18 cellular contexts compared by ENCODE assay signal in genomic region chr3:150216866-150217600, GRCh38.
DNase-seq lines count a peak whose midpoint lies in the region; ATAC-seq, FAIRE-seq and TF ChIP-seq lines count a peak whose summit lies in the region.
"Had no signal": no experiment of that assay in that cellular context is flagged by ENCODE, and none has a peak within 500 bp of the region (broad histone marks: within the 10 kb centered on the region; RNA-seq: fewer than 3 reads in every experiment).

No MANE protein-coding gene starts in this region.

- H3K27me3 ChIP-seq in trophoblast cell (ENCODE audit: insufficient read depth, low read length) (no peaks in the 10 kb centered on the region), right lobe of liver (no peaks in the 10 kb centered on the region), Peyer's patch (no peaks in the 10 kb centered on the region)
- H3K27me3 ChIP-seq: upper lobe of right lung had no signal

- H4K91ac ChIP-seq in trophoblast cell (ENCODE audit: low read depth, low read length), result peak overlapping the region; percentile 15

- TF ChIP-seq POLR2A in right lobe of liver (IDR thresholded peaks at IDR 0.05), result no peak
- no peak for TF ChIP-seq POLR2A in Peyer's patch (IDR thresholded peaks at IDR 0.05)

- FAIRE-seq in D721Med (lab: Jason Lieb, UNC), result no peak
- FAIRE-seq: TTC549 had no signal

- no peak overlapping the region for H2AFZ ChIP-seq in trophoblast cell (ENCODE audit: insufficient read depth, low read length, poor library complexity)

- H3K4me1 ChIP-seq in trophoblast cell (ENCODE audit: control insufficient read depth in 1 of 2, insufficient read depth in 2 of 2, low read length in 2 of 2), result peaks cover 11 to 13% of the 10 kb centered on the region in 2 experiments
- H3K4me1 ChIP-seq in right lobe of liver, result peaks cover 0 to 5% (median 0%) of the 10 kb centered on the region in 4 donors
- peaks cover 0 to 17% (median 0%) of the 10 kb centered on the region in 4 donors for H3K4me1 ChIP-seq in Peyer's patch
- H3K4me1 ChIP-seq: upper lobe of right lung had no signal

- H3K14ac ChIP-seq in trophoblast cell (ENCODE audit: low read length), result no peak overlapping the region

- peak; percentile 41 for DNase-seq in DMS 273 (lab: John Stamatoyannopoulos, UW; ENCODE audit: unreplicated experiment)
- DNase-seq in DMS 273 treated with DMSO at 0.1 percent for 48 hours (lab: John Stamatoyannopoulos, UW), result no peak
- DNase-seq in NCI-H146 (lab: John Stamatoyannopoulos, UW), result peak; percentile 75
- DNase-seq in epithelial cell of esophagus (ENCODE audit: low read depth), result peak; percentile 64
- no peak for DNase-seq in trophoblast cell
- no peak for DNase-seq in right lobe of liver
- DNase-seq in Peyer's patch, result no peak
- DNase-seq in D721Med (ENCODE audit: insufficient read length, low spot score), result no peak
- DNase-seq: activated CD4-positive, alpha-beta T cell treated with anti-CD3 and anti-CD28 coated beads for 48 hours; foreskin melanocyte; GOT3; Kasumi-1; stimulated activated CD4-positive, alpha-beta T cell treated with anti-CD3 and anti-CD28 coated beads, Interleukin-1b, Interleukin-23, amount 100 ng/mL, for 48 hours; SW 1271; upper lobe of right lung had no signal

- no peak overlapping the region for H2AK5ac ChIP-seq in trophoblast cell (ENCODE audit: low read length)

- no peak overlapping the region for H3K18ac ChIP-seq in trophoblast cell (ENCODE audit: low read length)

- no CpG with 5 or more reads among the region's 9 CpGs for WGBS in trophoblast cell (ENCODE audit: extremely low coverage, insufficient coverage, insufficient read length)
- WGBS in right lobe of liver (ENCODE audit: insufficient coverage, low coverage, low lambda C conversion rate, missing lambda C conversion rate), result 87% methylated on average over 8 of the region's 9 CpGs

- H3K9me3 ChIP-seq in trophoblast cell (ENCODE audit: insufficient read depth, low read depth, low read length), result no peaks in the 10 kb centered on the region
- H3K9me3 ChIP-seq in right lobe of liver, result no peaks in the 10 kb centered on the region
- H3K9me3 ChIP-seq in Peyer's patch, result no peaks in the 10 kb centered on the region
- H3K9me3 ChIP-seq: upper lobe of right lung had no signal

- ATAC-seq in right lobe of liver, result no peak
- ATAC-seq: left lobe of liver had no signal

- peaks cover 3% of the 10 kb centered on the region for H3K79me1 ChIP-seq in trophoblast cell (ENCODE audit: low read length)

- no peaks in the 10 kb centered on the region for H3K79me2 ChIP-seq in trophoblast cell (ENCODE audit: control insufficient read depth, insufficient read depth, low read length, poor library complexity)

- H3K4me2 ChIP-seq in trophoblast cell (ENCODE audit: low read length), result no peak overlapping the region

- H2BK12ac ChIP-seq in trophoblast cell (ENCODE audit: low read length), result peak overlapping the region; percentile 39

- intact Hi-C loops in right lobe of liver (cut with DNase I), result no loop called here

- no peak overlapping the region for H2BK120ac ChIP-seq in trophoblast cell (ENCODE audit: insufficient read depth, low read length, poor library complexity)

- H3K4ac ChIP-seq in trophoblast cell (ENCODE audit: low read depth, low read length), result no peak overlapping the region

- H3K23ac ChIP-seq in trophoblast cell (ENCODE audit: low read length), result no peak overlapping the region

- no peak overlapping the region for H4K12ac ChIP-seq in trophoblast cell (ENCODE audit: low read depth, low read length)

- no peak overlapping the region for H3K27ac ChIP-seq in trophoblast cell (ENCODE audit: low read depth, low read length)
- H3K27ac ChIP-seq in right lobe of liver, result no peak overlapping the region
- no peak overlapping the region for H3K27ac ChIP-seq in Peyer's patch
- H3K27ac ChIP-seq: 22Rv1, upper lobe of right lung had no signal

- H3K4me3 ChIP-seq in epithelial cell of esophagus (ENCODE audit: low read length) (no peak overlapping the region), trophoblast cell (ENCODE audit: low read depth, low read length) (no peak overlapping the region), right lobe of liver (no peak overlapping the region), Peyer's patch (no peak overlapping the region)
- H3K4me3 ChIP-seq: upper lobe of right lung had no signal

- no peak for TF ChIP-seq CTCF in epithelial cell of esophagus (IDR thresholded peaks at IDR 0.05; ENCODE audit: insufficient read depth, low read depth, low read length, missing control alignments)
- no peak for TF ChIP-seq CTCF in right lobe of liver (IDR thresholded peaks at IDR 0.05)
- TF ChIP-seq CTCF in Peyer's patch (IDR thresholded peaks at IDR 0.05), result no peak
- no peak for TF ChIP-seq CTCF in D721Med (IDR thresholded peaks at IDR 0.05; ENCODE audit: insufficient read depth, missing control alignments)

- H3K36me3 ChIP-seq in trophoblast cell (ENCODE audit: control insufficient read depth in 1 of 2, insufficient read depth in 2 of 2, low read length in 2 of 2) (no peaks in the 10 kb centered on the region), right lobe of liver (no peaks in the 10 kb centered on the region), Peyer's patch (no peaks in the 10 kb centered on the region)
- H3K36me3 ChIP-seq: upper lobe of right lung had no signal

- H4K8ac ChIP-seq in trophoblast cell (ENCODE audit: low read depth, low read length), result no peak overlapping the region

- no peak overlapping the region for H2BK5ac ChIP-seq in trophoblast cell (ENCODE audit: low read depth, low read length, poor library complexity)

- H3K9ac ChIP-seq in trophoblast cell (ENCODE audit: low read length), result no peak overlapping the region

Comparison
In these comparisons a context has a peak if more than half of its experiments do, and no peak if none do; other contexts are left out.
1. DNase-seq: peak in DMS 273 (single experiment), NCI-H146 (single experiment) and epithelial cell of esophagus (single experiment); none in DMS 273 treated with DMSO at 0.1 percent for 48 hours (single experiment), trophoblast cell (0 of 2), right lobe of liver (0 of 3), Peyer's patch (0 of 3) and D721Med (single experiment).